8 cellular contexts compared by ENCODE assay signal in the genomic region with DNA sequence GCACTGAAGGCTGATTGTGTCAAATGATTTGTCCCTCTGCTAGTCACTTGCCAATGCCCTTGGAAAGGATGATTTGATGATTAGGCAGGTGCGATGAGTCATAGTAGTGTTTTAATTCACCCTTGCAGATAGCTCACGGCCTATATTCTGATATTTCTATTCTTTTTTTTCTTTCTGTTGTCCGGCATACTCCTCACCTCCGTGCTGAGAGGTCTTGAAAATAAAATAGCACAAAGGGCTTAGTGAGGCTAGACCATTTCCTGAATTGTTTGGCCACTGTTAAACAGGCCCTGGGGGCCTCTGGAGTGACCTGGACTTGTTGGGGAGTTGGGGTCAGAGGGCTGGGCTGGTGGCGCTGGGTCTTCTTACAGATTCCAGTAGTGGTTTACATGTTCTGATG.
DNase-seq lines count a peak whose midpoint lies in the region; ATAC-seq, FAIRE-seq and TF ChIP-seq lines count a peak whose summit lies in the region.

No MANE protein-coding gene starts in this region.

- H3K27me3 ChIP-seq in RWPE2 (ENCODE audit: insufficient read depth, poor library complexity, severe bottlenecking) (no peaks in the 10 kb centered on the region), pancreas (no peaks in the 10 kb centered on the region)

- DNase-seq in RWPE2 (ENCODE audit: low spot score) (no peak), epithelial cell of prostate (ENCODE audit: low read depth, low spot score) (no peak), pancreas (no peak), kidney glomerular epithelial cell (lab: John Stamatoyannopoulos, UW) (no peak), cerebellar nuclear complex (lab: John Stamatoyannopoulos, UW) (no peak), NCI-H2227 treated with DMSO at 0.1 percent for 48 hours (lab: John Stamatoyannopoulos, UW) (no peak)
- DNase-seq in stimulated activated naive CD4-positive, alpha-beta T cell (lab: John Stamatoyannopoulos, UW) = no peak

- WGBS in pancreas, 2 donors = 31 to 32% methylated on average over 5 of the region's 5 CpGs

- intact Hi-C loops in pancreas (cut with DNase I) = loop anchor here in 1 of 3 donors (10.0 kb wide), 1 partner anchor 55 kb away; no protein-coding TSS in a partner anchor

- no peak for TF ChIP-seq CTCF in C4-2B (conservative IDR thresholded peaks at IDR 0.05)
- no peak for TF ChIP-seq CTCF in RWPE2 (IDR thresholded peaks at IDR 0.05; ENCODE audit: poor library complexity, severe bottlenecking)
- TF ChIP-seq CTCF in pancreas (IDR thresholded peaks at IDR 0.05) = no peak

- H3K9me3 ChIP-seq in RWPE2 (ENCODE audit: severe bottlenecking) (no peaks in the 10 kb centered on the region), pancreas (no peaks in the 10 kb centered on the region)

- peaks cover 19% of the 10 kb centered on the region for H3K36me3 ChIP-seq in RWPE2 (ENCODE audit: low read depth)
- H3K36me3 ChIP-seq in pancreas = peaks cover 0 to 25% (median 15%) of the 10 kb centered on the region in 3 donors

- H3K4me3 ChIP-seq in RWPE2 (ENCODE audit: severe bottlenecking) (no peak overlapping the region), pancreas (no peak overlapping the region)

- H3K4me1 ChIP-seq in RWPE2 (ENCODE audit: insufficient read depth, poor library complexity, severe bottlenecking) (peaks cover 63% of the 10 kb centered on the region), pancreas (peaks cover 52 to 69% (median 65%) of the 10 kb centered on the region in 3 donors)

- no peak for FAIRE-seq in pancreas (lab: Jason Lieb, UNC)

- ATAC-seq in RWPE2 (ENCODE audit: low read depth) (no peak), pancreas (peak in 3 of 4 donors; percentile 14 to 27 (median 18))

- H3K27ac ChIP-seq in C4-2B (peak overlapping the region; percentile 100), RWPE2 (ENCODE audit: poor library complexity, severe bottlenecking) (peak overlapping the region; percentile 99), epithelial cell of prostate (peak overlapping the region; percentile 64), pancreas (peak overlapping the region; percentile 60 to 94 (median 88))
